ENCODE assay signal across 8 cellular contexts in the genomic region with DNA sequence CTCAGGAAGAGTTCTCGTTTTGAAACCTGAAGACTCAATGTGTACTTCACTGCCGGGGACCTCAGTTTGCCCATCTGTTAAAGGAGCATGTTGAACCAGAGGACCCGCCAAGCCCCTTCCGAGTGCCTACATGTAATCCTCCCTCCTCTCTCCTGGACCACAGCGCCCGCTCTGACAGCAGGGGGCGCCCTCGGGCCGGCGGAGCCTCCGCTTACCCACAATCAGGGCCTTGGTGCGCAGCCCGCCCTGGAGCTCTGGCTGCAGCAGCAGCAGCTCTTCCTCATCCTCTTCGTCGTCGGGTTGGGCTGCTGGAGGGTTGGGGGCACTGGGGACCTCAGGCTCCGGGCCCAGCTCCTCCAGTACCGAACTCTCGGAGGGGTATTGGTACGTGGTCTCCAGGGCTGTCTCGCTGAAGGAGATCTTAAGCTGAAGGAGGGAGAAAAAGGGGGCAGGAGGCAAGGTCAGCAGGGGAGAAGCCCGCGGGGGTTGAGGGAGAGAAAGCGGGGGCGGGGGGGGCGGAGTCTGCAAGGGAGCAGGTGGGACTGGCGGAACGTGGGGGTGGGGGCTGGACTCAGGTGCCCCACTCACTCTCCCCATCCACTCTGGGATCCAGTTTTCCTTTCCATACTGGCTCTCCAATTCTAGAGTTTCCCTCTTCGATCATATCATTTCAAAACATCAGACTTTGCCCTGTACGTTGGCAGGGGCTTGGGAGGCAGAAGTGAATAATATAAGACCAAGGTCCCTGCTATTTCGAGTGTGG. TPM values are rescaled to one million over a fixed set of nuclear protein-coding genes. Genes with fewer than 3 reads are reported as not detected.
DNase-seq lines count a peak whose midpoint lies in the region; ATAC-seq and TF ChIP-seq lines count a peak whose summit lies in the region.

No MANE protein-coding gene starts in this region.

- CTCF ChIA-PET in AG04449 (lab: Yijun Ruan, JAX), result interaction anchor here (0.6 to 17.5 kb wide), 35 partner anchors 9 to 437 kb away, joined by 3 to 504 read pairs (median 4); a partner anchor contains a TSS

- TF ChIP-seq POLR2A in vagina (IDR thresholded peaks at IDR 0.05), result no peak

- H3K27ac ChIP-seq in ascending aorta (peak overlapping the region; percentile 99), right cardiac atrium (ENCODE audit: low read length) (peak overlapping the region; percentile 29), vagina (peak overlapping the region; percentile 92)

- ATAC-seq in GM18870 (IDR thresholded peaks at IDR 0.05; ENCODE audit: unreplicated experiment) (peak; percentile 34), right cardiac atrium (peak; percentile 65 to 80)

- intact Hi-C loops in ascending aorta (cut with DNase I), result loop anchor here (1.0 to 5.0 kb wide), 3 partner anchors 43 to 198 kb away; no protein-coding TSS in a partner anchor
- intact Hi-C loops in right cardiac atrium (cut with DNase I), result loop anchor here in 2 of 4 donors (1.0 to 10.0 kb wide), 3 partner anchors 43 to 406 kb away; no protein-coding TSS in a partner anchor
- intact Hi-C loops in vagina (cut with DNase I), result loop anchor here (1.0 kb wide), 1 partner anchor 43 kb away; no protein-coding TSS in a partner anchor

- no peaks in the 10 kb centered on the region for H3K27me3 Mint-ChIP-seq in T-helper 2 cell treated with Interferon-gamma antibody and Interleukin-4, amounts not matched to agents 5 μg/mL and 100 μg/mL, for 36 hours (ENCODE audit: low read depth)

- peak; percentile 94 for TF ChIP-seq CTCF in AG04449 (IDR thresholded peaks at IDR 0.05; ENCODE audit: insufficient read depth, low read length, missing control alignments)
- TF ChIP-seq CTCF in ascending aorta (IDR thresholded peaks at IDR 0.05), result peak; percentile 94 to 98 (median 97)
- TF ChIP-seq CTCF in vagina (IDR thresholded peaks at IDR 0.05), result peak; percentile 90 to 98 (median 96)

- peaks cover 32% of the 10 kb centered on the region for H3K4me1 Mint-ChIP-seq in T-helper 2 cell treated with Interferon-gamma antibody and Interleukin-4, amounts not matched to agents 5 μg/mL and 100 μg/mL, for 36 hours (ENCODE audit: low read depth)

- H3K27me3 ChIP-seq in ascending aorta, result no peaks in the 10 kb centered on the region
- no peaks in the 10 kb centered on the region for H3K27me3 ChIP-seq in right cardiac atrium (ENCODE audit: control insufficient read depth, insufficient read depth)
- H3K27me3 ChIP-seq in vagina, result no peaks in the 10 kb centered on the region

- 14% methylated on average over 31 of the region's 31 CpGs for WGBS in right cardiac atrium

- H3K4me3 ChIP-seq in AG04449 (ENCODE audit: low read depth, low read length), result peak overlapping the region; percentile 35
- peak overlapping the region; percentile 32 to 91 for H3K4me3 ChIP-seq in ascending aorta
- H3K4me3 ChIP-seq in right cardiac atrium (ENCODE audit: low read length), result no peak overlapping the region
- peak overlapping the region; percentile 9 to 21 for H3K4me3 ChIP-seq in vagina

- no peak for DNase-seq in AG04449 (ENCODE audit: low read depth, low spot score)
- DNase-seq in NCI-H1048 (lab: John Stamatoyannopoulos, UW), result peak; percentile 46
- peak; percentile 86 for DNase-seq in T-helper 2 cell treated with Interferon-gamma antibody and Interleukin-4, amounts not matched to agents 5 μg/mL and 100 μg/mL, for 36 hours (ENCODE audit: low spot score)
- peak; percentile 38 to 93 for DNase-seq in ascending aorta (ENCODE audit: low spot score in 2 of 2)
- DNase-seq in right cardiac atrium, result peak; percentile 87 to 96 (median 96)
- DNase-seq in retina, result peak; percentile 92
- DNase-seq in vagina (ENCODE audit: extremely low spot score in 2 of 2), result no peak

- peak overlapping the region; percentile 96 for H3K4me3 Mint-ChIP-seq in T-helper 2 cell treated with Interferon-gamma antibody and Interleukin-4, amounts not matched to agents 5 μg/mL and 100 μg/mL, for 36 hours

- H3K4me1 ChIP-seq in ascending aorta, result peaks cover 11 to 35% of the 10 kb centered on the region in 2 donors
- peaks cover 5% of the 10 kb centered on the region for H3K4me1 ChIP-seq in right cardiac atrium (ENCODE audit: control insufficient read depth, insufficient read depth, low read length)
- peaks cover 60% of the 10 kb centered on the region for H3K4me1 ChIP-seq in vagina

- H3K36me3 ChIP-seq in ascending aorta (peaks cover 33 to 49% of the 10 kb centered on the region in 2 donors), vagina (peaks cover 0 to 30% of the 10 kb centered on the region in 2 donors)

- peaks cover 71% of the 10 kb centered on the region for H3K36me3 Mint-ChIP-seq in T-helper 2 cell treated with Interferon-gamma antibody and Interleukin-4, amounts not matched to agents 5 μg/mL and 100 μg/mL, for 36 hours (ENCODE audit: low read depth)

- POLR2A ChIA-PET in AG04449 (lab: Yijun Ruan, JAX), result interaction anchor here (0.6 to 3.3 kb wide), 5 partner anchors 44 to 103 kb away, joined by 3 to 24 read pairs (median 3); no protein-coding TSS in a partner anchor

- peak overlapping the region; percentile 78 for H3K27ac Mint-ChIP-seq in T-helper 2 cell treated with Interferon-gamma antibody and Interleukin-4, amounts not matched to agents 5 μg/mL and 100 μg/mL, for 36 hours

- H3K9me3 ChIP-seq in ascending aorta, result no peaks in the 10 kb centered on the region
- H3K9me3 ChIP-seq in right cardiac atrium (ENCODE audit: control insufficient read depth, low read length), result no peaks in the 10 kb centered on the region
- no peaks in the 10 kb centered on the region for H3K9me3 ChIP-seq in vagina

- H3K9me3 Mint-ChIP-seq in T-helper 2 cell treated with Interferon-gamma antibody and Interleukin-4, amounts not matched to agents 5 μg/mL and 100 μg/mL, for 36 hours, result no peaks in the 10 kb centered on the region

RNA-seq across cellular contexts. Expression of a gene that starts 6.3 kb away (rescaled TPM):
- 39.2 TPM for total RNA-seq in ascending aorta
- 10 to 100 TPM; 18.2 to 23.4 (median 20.4) TPM for total RNA-seq in right cardiac atrium
- 17.0 TPM for polyA plus RNA-seq in right cardiac atrium
- total RNA-seq in vagina, result 24.8 TPM

RNA-seq across cellular contexts. Expression of a gene that starts 7.3 kb away (rescaled TPM):
- total RNA-seq in ascending aorta (83.3 TPM), right cardiac atrium (10 to 100 TPM; 21.8 to 33.9 (median 23.5) TPM), vagina (42.5 TPM)
- 23.1 TPM for polyA plus RNA-seq in right cardiac atrium

RNA-seq across cellular contexts. Expression of a gene that starts 11.6 kb away (rescaled TPM):
- total RNA-seq in ascending aorta, result 25.1 TPM
- 1 to 10 TPM; 2.5 to 5.8 (median 5.0) TPM for total RNA-seq in right cardiac atrium
- 5.3 TPM for polyA plus RNA-seq in right cardiac atrium
- total RNA-seq in vagina, result 6.1 TPM

RNA-seq across cellular contexts. Expression of a gene that starts 32.2 kb away (rescaled TPM):
- total RNA-seq in ascending aorta (6.2 TPM), right cardiac atrium (10 to 100 TPM; 37.9 to 53.0 (median 45.5) TPM), vagina (15.7 TPM)
- polyA plus RNA-seq in right cardiac atrium, result 46.3 TPM

RNA-seq across cellular contexts. Expression of a gene that starts 37.9 kb away (rescaled TPM):
- total RNA-seq in ascending aorta (27.1 TPM), right cardiac atrium (10 to 100 TPM; 20.7 to 26.6 (median 24.2) TPM), vagina (12.3 TPM)
- 11.1 TPM for polyA plus RNA-seq in right cardiac atrium

Comparison
In these comparisons a context has a peak if more than half of its experiments do, and no peak if none do; other contexts are left out.
1. DNase-seq: peak in NCI-H1048 (single experiment), T-helper 2 cell treated with Interferon-gamma antibody and Interleukin-4, amounts not matched to agents 5 μg/mL and 100 μg/mL, for 36 hours (single experiment), ascending aorta (2 of 2), right cardiac atrium (3 of 3) and retina (single experiment); none in AG04449 (single experiment) and vagina (0 of 2).
2. H3K27ac ChIP-seq: peak in every context shown above with its lines; median percentile 99 in ascending aorta; 92 in vagina; 29 in right cardiac atrium.
3. Peak in every context shown above with its lines, with median percentiles within 50 percentile points of each other: CTCF ChIP-seq.